ENCODE assay signal across 9 cellular contexts in the genomic region with DNA sequence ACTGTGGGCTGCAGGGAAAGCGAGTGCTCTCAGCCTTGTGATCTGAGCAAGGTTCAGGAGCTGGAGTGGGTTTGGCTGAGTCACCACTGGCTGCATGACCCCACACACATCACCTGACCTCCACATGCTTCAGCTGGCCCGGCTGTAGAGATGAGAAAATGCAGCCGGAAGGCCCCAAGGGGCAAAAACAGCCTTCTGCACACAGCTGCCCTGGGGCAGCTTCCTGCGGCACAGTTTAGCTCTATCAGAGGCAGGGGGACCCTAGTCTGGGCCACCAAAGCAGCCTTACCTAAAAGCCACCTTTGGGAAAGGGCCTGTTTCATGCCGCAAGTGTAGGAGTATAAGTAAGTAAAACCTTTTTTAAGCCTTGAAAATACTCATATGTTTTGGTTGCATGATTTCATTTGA.
DNase-seq lines count a peak whose midpoint lies in the region; ATAC-seq and TF ChIP-seq lines count a peak whose summit lies in the region.
"Had no signal": no experiment of that assay in that cellular context is flagged by ENCODE, and none has a peak within 500 bp of the region (broad histone marks: within the 10 kb centered on the region; RNA-seq: fewer than 3 reads in every experiment).

No MANE protein-coding gene starts in this region.

- H3K4ac ChIP-seq in H9 (ENCODE audit: low read depth, low read length), result no peak overlapping the region

- TF ChIP-seq POLR2A in gastrocnemius medialis (IDR thresholded peaks at IDR 0.05), result no peak

- no peaks in the 10 kb centered on the region for H3K23me2 ChIP-seq in H9 (ENCODE audit: insufficient read length, low read depth, low read length, poor library complexity, severe bottlenecking)

- H2BK120ac ChIP-seq in H9 (ENCODE audit: low read depth, low read length, poor library complexity, severe bottlenecking), result no peak overlapping the region

- no peak overlapping the region for H2AFZ ChIP-seq in H9 (ENCODE audit: low read length)

- H4K5ac ChIP-seq in H9 (ENCODE audit: insufficient read length, low read depth, low read length), result no peak overlapping the region

- H3K27me3 Mint-ChIP-seq in H9 (ENCODE audit: low read depth), result peaks cover 3% of the 10 kb centered on the region; the same call in 1 of the 2 replicates

- no peaks in the 10 kb centered on the region for H3K9me3 ChIP-seq in H9 (ENCODE audit: control insufficient read depth, low read depth, low read length)
- no peaks in the 10 kb centered on the region for H3K9me3 ChIP-seq in gastrocnemius medialis

- DNase-seq in H9, result no peak
- DNase-seq in NAMALWA (ENCODE audit: low spot score), result peak; percentile 88
- peak; percentile 65 for DNase-seq in fibroblast of gingiva (ENCODE audit: low read depth)
- DNase-seq in gastrocnemius medialis, result peak; percentile 49 to 62
- DNase-seq in NCI-H446 (lab: John Stamatoyannopoulos, UW), result no peak
- no peak for DNase-seq in activated naive CD4-positive, alpha-beta T cell (lab: John Stamatoyannopoulos, UW)
- DNase-seq in stimulated activated CD4-positive, alpha-beta T cell treated with anti-CD3 and anti-CD28 coated beads, Interleukin-2, amount 100 ng/mL, for 24 hours, result no peak

- no peaks in the 10 kb centered on the region for H3K79me1 ChIP-seq in H9 (ENCODE audit: insufficient read depth, low read depth, low read length, poor library complexity, severe bottlenecking)

- H3K4me1 ChIP-seq in H9 (ENCODE audit: insufficient read depth, low read length) (no peaks in the 10 kb centered on the region), gastrocnemius medialis (peaks cover 0 to 8% of the 10 kb centered on the region in 2 donors)

- no peak overlapping the region for H2BK15ac ChIP-seq in H9 (ENCODE audit: low read depth, low read length)

- H3T11ph ChIP-seq in H9 (ENCODE audit: low read length), result no peak overlapping the region

- no peak overlapping the region for H3K4me3 Mint-ChIP-seq in H9
- H3K4me3 Mint-ChIP-seq: neural crest cell had no signal

- H3K27ac ChIP-seq in H9 (ENCODE audit: insufficient read length, low read depth, low read length) (no peak overlapping the region), gastrocnemius medialis (peak overlapping the region; percentile 2 to 57 (median 40))

- no peak overlapping the region for H3K23ac ChIP-seq in H9 (ENCODE audit: insufficient read length, low read depth, low read length)

- H4K91ac ChIP-seq in H9 (ENCODE audit: insufficient read length, low read depth, low read length), result no peak overlapping the region

- TF ChIP-seq CTCF in H9 (conservative IDR thresholded peaks at IDR 0.05) (no peak), gastrocnemius medialis (IDR thresholded peaks at IDR 0.05 in 4 of 5, conservative IDR thresholded peaks at IDR 0.05 in 1 of 5) (no peak)

- no peak overlapping the region for H2BK5ac ChIP-seq in H9 (ENCODE audit: insufficient read length, low read length)

- H2BK20ac ChIP-seq in H9 (ENCODE audit: low read depth, low read length, poor library complexity, severe bottlenecking), result peak overlapping the region; percentile 45

- no peak overlapping the region for H2AK5ac ChIP-seq in H9 (ENCODE audit: insufficient read length, low read length)

- no peaks in the 10 kb centered on the region for H4K20me1 ChIP-seq in H9 (ENCODE audit: control insufficient read depth, insufficient read depth, insufficient read length)

- no CpG with 5 or more reads among the region's 5 CpGs for WGBS in H9 (ENCODE audit: extremely low coverage, insufficient read length, low lambda C conversion rate)

- peaks cover 0 to 4% (median 3%) of the 10 kb centered on the region in 3 experiments; a peak in 5 of 7 replicates for H3K36me3 Mint-ChIP-seq in H9 (ENCODE audit: insufficient read depth in 1 of 3, low read depth in 3 of 3)

- no peak overlapping the region for H2BK12ac ChIP-seq in H9 (ENCODE audit: insufficient read length, low read depth, low read length)

- no peak overlapping the region for H3K9ac ChIP-seq in H9 (ENCODE audit: extremely low read depth, insufficient read length, low read length)

- intact Hi-C loops in gastrocnemius medialis (cut with DNase I; ENCODE audit: low total_unique reads), result no loop called here

- H3K4me1 Mint-ChIP-seq in H9, result no peaks in the 10 kb centered on the region

- H3K18ac ChIP-seq in H9 (ENCODE audit: insufficient read length, low read depth, low read length), result no peak overlapping the region

- H3K27me3 ChIP-seq in H9 (ENCODE audit: insufficient read depth, low read length) (no peaks in the 10 kb centered on the region), gastrocnemius medialis (no peaks in the 10 kb centered on the region)

- no peak overlapping the region for H3K4me3 ChIP-seq in gastrocnemius medialis

- H3K4me2 ChIP-seq in H9 (ENCODE audit: insufficient read depth, insufficient read length, low read length), result no peak overlapping the region

- 0 out of 2 replicates have a peak overlapping the region, but pooled peaks have one; percentile 55 for H3K14ac ChIP-seq in H9 (ENCODE audit: insufficient read depth, low read length)

- in situ Hi-C loops in gastrocnemius medialis (cut with MboI; ENCODE audit: low sequenced_read_pairs in 4 of 4), result no loop called here

- no peaks in the 10 kb centered on the region for H3K36me3 ChIP-seq in gastrocnemius medialis

- H3K9me3 Mint-ChIP-seq in H9, result peaks cover 11 to 12% of the 10 kb centered on the region in 2 experiments

- H3K56ac ChIP-seq in H9 (ENCODE audit: insufficient read length, low read depth, low read length), result no peak overlapping the region

- ATAC-seq in GM18508 (IDR thresholded peaks at IDR 0.05; ENCODE audit: insufficient read depth, unreplicated experiment) (peak; percentile 53), gastrocnemius medialis (peak; percentile 67 to 72)

- H3K79me2 ChIP-seq in H9 (ENCODE audit: insufficient read depth, low read length), result no peaks in the 10 kb centered on the region

- no peak overlapping the region for H3K27ac Mint-ChIP-seq in H9

- H4K8ac ChIP-seq in H9 (replicated peaks; ENCODE audit: insufficient read length, low read depth, low read length), result no peak overlapping the region

Comparison
In these comparisons a context has a peak if more than half of its experiments do, and no peak if none do; other contexts are left out.
1. DNase-seq: peak in NAMALWA (single experiment), fibroblast of gingiva (single experiment) and gastrocnemius medialis (2 of 2); none in H9 (single experiment), NCI-H446 (0 of 2), activated naive CD4-positive, alpha-beta T cell (0 of 4) and stimulated activated CD4-positive, alpha-beta T cell treated with anti-CD3 and anti-CD28 coated beads, Interleukin-2, amount 100 ng/mL, for 24 hours (0 of 2).